In the genomic region with DNA sequence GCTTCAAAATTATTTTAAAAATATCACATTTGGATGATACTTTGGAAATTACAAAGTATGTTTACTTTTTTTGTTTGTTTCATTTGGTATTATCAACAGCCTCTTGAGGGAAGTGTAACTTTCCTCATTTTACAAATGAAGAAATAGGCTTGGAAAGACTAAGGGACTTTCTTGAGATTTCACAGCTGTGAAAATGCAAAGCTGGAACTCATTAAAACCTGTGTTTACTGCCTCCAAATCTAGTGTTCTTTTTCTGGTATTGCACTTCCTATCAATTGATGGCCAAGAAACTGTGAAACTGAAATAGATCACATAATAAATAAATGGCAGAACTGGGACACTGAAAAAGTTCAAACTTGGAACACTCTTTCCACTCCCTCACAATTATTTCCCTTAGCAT, we compare ENCODE assay signal across 23 cellular contexts. TPM values are rescaled to one million over a fixed set of nuclear protein-coding genes. Genes with fewer than 3 reads are reported as not detected.
"Had no signal": no experiment of that assay in that cellular context is flagged by ENCODE, and none has a peak within 500 bp of the region (broad histone marks: within the 10 kb centered on the region; RNA-seq: fewer than 3 reads in every experiment).

No MANE protein-coding gene starts in this region.

- H3K27me3 ChIP-seq: suprapubic skin, transverse colon, vagina had no signal

- DNase-seq: activated CD4-positive, alpha-beta T cell treated with anti-CD3 and anti-CD28 coated beads, Interleukin-2, amount 50 U/mL, for 4 hours; activated gamma-delta T cell treated with Interleukin-2 at 50 U/mL for 16 hours; adrenal gland; effector memory CD4-positive, alpha-beta T cell; foreskin melanocyte; hypothalamus; islet precursor cell; occipital lobe; small intestine; stimulated activated CD4-positive, alpha-beta T cell treated with anti-CD3 and anti-CD28 coated beads, Interleukin-15, amount 100 ng/mL, for 24 hours; stimulated activated CD4-positive, alpha-beta T cell treated with anti-CD3 and anti-CD28 coated beads, Interleukin-2, amount 100 ng/mL, for 48 hours; stimulated activated naive CD8-positive, alpha-beta T cell treated with anti-CD3 and anti-CD28 coated beads, Interleukin-15, amount 100 ng/mL, for 72 hours; transverse colon had no signal

- H3K36me3 ChIP-seq: adrenal gland, suprapubic skin, transverse colon, vagina had no signal

- ATAC-seq: activated naive CD4-positive, alpha-beta T cell treated with anti-CD3 and anti-CD28 coated beads, Interleukin-2, amount 50 U/mL, for 72 hours; left lobe of liver; stimulated activated naive CD8-positive, alpha-beta T cell treated with anti-CD3 and anti-CD28 coated beads, Interleukin-15, amount 100 ng/mL, for 72 hours had no signal

- FAIRE-seq: small intestine, TTC549 had no signal

- H3K4me3 ChIP-seq: adrenal gland, suprapubic skin, transverse colon, vagina had no signal

- H3K27ac ChIP-seq: adrenal gland, suprapubic skin, vagina had no signal

- H3K9me3 ChIP-seq: adrenal gland, suprapubic skin, transverse colon, vagina had no signal

- H3K4me1 ChIP-seq: adrenal gland, suprapubic skin, vagina had no signal

RNA-seq across cellular contexts. Expression of a gene that starts 34.2 kb away (rescaled TPM):
- total RNA-seq: activated CD8-positive, alpha-beta memory T cell treated with anti-CD3 and anti-CD28 coated beads for 36 hours; activated naive CD4-positive, alpha-beta T cell treated with anti-CD3 and anti-CD28 coated beads, Interleukin-2, amount 50 U/mL, for 72 hours; activated T-helper 1 cell treated with anti-CD3 and anti-CD28 coated beads, Interleukin-12 subunit alpha, Interleukin-12 subunit beta, Interleukin-2, Interleukin-4 antibody, amounts not matched to agents 30 ng/mL and 10 ng/mL and 1 ng/mL, durations not matched to agents 14 hours and 24 hours and 36 hours; adrenal gland; fibroblast of lung; left lobe of liver; occipital lobe; progenitor cell of endocrine pancreas; vagina had no signal
- polyA plus RNA-seq: neural cell had no signal
